21 cellular contexts compared by ENCODE assay signal in genomic region chr14:101471723-101472517, GRCh38.
"Had no signal": no experiment of that assay in that cellular context is flagged by ENCODE, and none has a peak within 500 bp of the region (broad histone marks: within the 10 kb centered on the region; RNA-seq: fewer than 3 reads in every experiment).

No MANE protein-coding gene starts in this region.

- H3K27ac Mint-ChIP-seq: activated B cell treated with CpG ODN at 0.5 μM for 24 hours; activated CD4-positive, alpha-beta memory T cell treated with anti-CD3 and anti-CD28 coated beads, Interleukin-2, amount 10 ng/mL, durations not matched to agents 7 days and 5 days; activated naive CD8-positive, alpha-beta T cell treated with anti-CD3 and anti-CD28 coated beads, Interleukin-2, amount 10 ng/mL, durations not matched to agents 7 days and 5 days; endodermal cell; stimulated activated naive CD8-positive, alpha-beta T cell treated with anti-CD3 and anti-CD28 coated beads, Interleukin-15, Interleukin-2, amounts not matched to agents 100 ng/mL and 50 ng/mL, for 24 hours; T-cell had no signal

- ATAC-seq: body of pancreas, foreskin keratinocyte, SK-N-SH treated with all-trans-retinoic acid at 6 μM for 48 hours, T-cell had no signal

- H3K9me3 Mint-ChIP-seq: activated B cell treated with CpG ODN at 0.5 μM for 24 hours; activated CD4-positive, alpha-beta memory T cell treated with anti-CD3 and anti-CD28 coated beads, Interleukin-2, amount 10 ng/mL, durations not matched to agents 7 days and 5 days; activated naive CD8-positive, alpha-beta T cell treated with anti-CD3 and anti-CD28 coated beads, Interleukin-2, amount 10 ng/mL, durations not matched to agents 7 days and 5 days; endodermal cell; neural crest cell; stimulated activated naive CD8-positive, alpha-beta T cell treated with anti-CD3 and anti-CD28 coated beads, Interleukin-15, Interleukin-2, amounts not matched to agents 100 ng/mL and 50 ng/mL, for 24 hours; T-cell had no signal

- H3K27me3 ChIP-seq: body of pancreas, foreskin keratinocyte, ovary had no signal

- H3K4me1 ChIP-seq: foreskin keratinocyte, left ventricle myocardium inferior had no signal

- H3K4me1 Mint-ChIP-seq: activated B cell treated with CpG ODN at 0.5 μM for 24 hours; activated CD4-positive, alpha-beta memory T cell treated with anti-CD3 and anti-CD28 coated beads, Interleukin-2, amount 10 ng/mL, durations not matched to agents 7 days and 5 days; activated naive CD8-positive, alpha-beta T cell treated with anti-CD3 and anti-CD28 coated beads, Interleukin-2, amount 10 ng/mL, durations not matched to agents 7 days and 5 days; T-cell had no signal

- H3K36me3 Mint-ChIP-seq: activated naive CD8-positive, alpha-beta T cell treated with anti-CD3 and anti-CD28 coated beads, Interleukin-2, amount 10 ng/mL, durations not matched to agents 7 days and 5 days; T-cell had no signal

- H3K4me3 ChIP-seq: body of pancreas, dorsolateral prefrontal cortex, left ventricle myocardium inferior, ovary had no signal

- H3K4me3 Mint-ChIP-seq: activated B cell treated with CpG ODN at 0.5 μM for 24 hours; activated CD4-positive, alpha-beta memory T cell treated with anti-CD3 and anti-CD28 coated beads, Interleukin-2, amount 10 ng/mL, durations not matched to agents 7 days and 5 days; activated naive CD8-positive, alpha-beta T cell treated with anti-CD3 and anti-CD28 coated beads, Interleukin-2, amount 10 ng/mL, durations not matched to agents 7 days and 5 days; endodermal cell; neural crest cell; stimulated activated naive CD8-positive, alpha-beta T cell treated with anti-CD3 and anti-CD28 coated beads, Interleukin-15, Interleukin-2, amounts not matched to agents 100 ng/mL and 50 ng/mL, for 24 hours; T-cell had no signal

- H3K9me3 ChIP-seq: body of pancreas, left ventricle myocardium inferior, ovary had no signal

- DNase-seq: activated B cell treated with CpG ODN at 0.5 μM for 24 hours; activated CD4-positive, alpha-beta T cell treated with anti-CD3 and anti-CD28 coated beads for 4 hours; activated naive CD4-positive, alpha-beta T cell treated with Interleukin-2 at 50 U/mL for 16 hours; activated naive CD8-positive, alpha-beta T cell treated with anti-CD3 and anti-CD28 coated beads, Interleukin-2, amount 10 ng/mL, durations not matched to agents 7 days and 5 days; caudate nucleus; endodermal cell; foreskin keratinocyte; glutamatergic neuron; left ventricle myocardium inferior; SIG-M5; stimulated activated CD4-positive, alpha-beta T cell treated with anti-CD3 and anti-CD28 coated beads, Interleukin-2, amount 100 ng/mL, for 24 hours; T-cell; trophoblast cell had no signal

- H3K27ac ChIP-seq: body of pancreas, dorsolateral prefrontal cortex, epithelial cell of prostate, foreskin keratinocyte, left ventricle myocardium inferior, ovary had no signal

- H3K36me3 ChIP-seq: left ventricle myocardium inferior, ovary had no signal
